ENCODE assay signal across 14 cellular contexts in the genomic region with DNA sequence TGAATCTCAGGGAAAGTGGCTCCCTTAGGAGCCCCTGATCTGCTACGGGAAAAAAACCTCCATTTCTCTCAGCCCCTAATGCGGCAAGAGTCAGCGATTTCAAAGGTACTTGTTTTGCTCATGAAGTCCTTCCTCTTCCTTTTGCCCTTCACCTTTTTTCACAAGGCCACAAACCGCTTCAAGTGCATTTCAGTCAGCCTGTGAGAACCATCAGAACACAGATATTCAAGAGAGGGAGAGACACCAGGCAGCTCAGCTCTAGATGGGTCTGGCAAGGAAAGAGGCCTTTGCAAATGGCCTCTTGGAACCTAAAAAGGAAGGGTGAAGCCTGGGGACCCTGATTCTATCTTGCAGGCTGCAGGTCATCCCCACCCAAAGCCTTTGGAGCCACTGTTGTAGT.
DNase-seq lines count a peak whose midpoint lies in the region; ATAC-seq and TF ChIP-seq lines count a peak whose summit lies in the region.
"Had no signal": no experiment of that assay in that cellular context is flagged by ENCODE, and none has a peak within 500 bp of the region (broad histone marks: within the 10 kb centered on the region; RNA-seq: fewer than 3 reads in every experiment).

No MANE protein-coding gene starts in this region.

- H4K20me1 ChIP-seq in smooth muscle cell (ENCODE audit: low read depth): peaks cover 90% of the 10 kb centered on the region

- 52% methylated on average over 4 of the region's 4 CpGs for WGBS in heart right ventricle, 2 donors
- 73% methylated on average over 4 of the region's 4 CpGs for WGBS in smooth muscle cell (ENCODE audit: low lambda C conversion rate)

- no peaks in the 10 kb centered on the region for H3K27me3 ChIP-seq in CD4-positive, CD25-positive, alpha-beta regulatory T cell (ENCODE audit: control insufficient read depth, insufficient read depth, low read length)
- H3K27me3 ChIP-seq in Peyer's patch (no peaks in the 10 kb centered on the region), heart right ventricle (no peaks in the 10 kb centered on the region), smooth muscle cell (ENCODE audit: low read depth) (no peaks in the 10 kb centered on the region)

- H3K27ac ChIP-seq in CD4-positive, CD25-positive, alpha-beta regulatory T cell (ENCODE audit: insufficient read depth, low read length, poor library complexity, severe bottlenecking): no peak overlapping the region
- H3K27ac ChIP-seq in Peyer's patch (peak overlapping the region; percentile 1 to 67 (median 40)), heart right ventricle (peak overlapping the region; percentile 62 to 86 (median 70)), smooth muscle cell (ENCODE audit: low read depth) (peak overlapping the region; percentile 64)

- peaks cover 6% of the 10 kb centered on the region for H3K36me3 Mint-ChIP-seq in CD4-positive, CD25-positive, alpha-beta regulatory T cell

- H3K4me3 ChIP-seq in CD4-positive, CD25-positive, alpha-beta regulatory T cell (ENCODE audit: low read depth, low read length): peak overlapping the region; percentile 51
- peak overlapping the region in 1 of 4 donors; percentile 9 for H3K4me3 ChIP-seq in Peyer's patch
- H3K4me3 ChIP-seq in heart right ventricle: peak overlapping the region in 2 of 10 donors; percentile 1 to 2
- no peak overlapping the region for H3K4me3 ChIP-seq in smooth muscle cell

- H2AFZ ChIP-seq in smooth muscle cell (ENCODE audit: low read depth): no peak overlapping the region

- peak overlapping the region in 2 of 4 donors; percentile 25 to 36 for H3K4me3 Mint-ChIP-seq in CD4-positive, CD25-positive, alpha-beta regulatory T cell

- ATAC-seq in CD4-positive, CD25-positive, alpha-beta regulatory T cell (ENCODE audit: low read depth in 2 of 2): no peak
- ATAC-seq in heart right ventricle (peak in 7 of 8 donors; percentile 14 to 50 (median 31)), left colon (no peak), HG02588 (IDR thresholded peaks at IDR 0.05; ENCODE audit: unreplicated experiment) (no peak), GM18861 (IDR thresholded peaks at IDR 0.05; ENCODE audit: unreplicated experiment) (no peak)
- ATAC-seq: left lobe of liver, SK-N-SH treated with all-trans-retinoic acid at 6 μM for 48 hours had no signal

- no peaks in the 10 kb centered on the region for H3K36me3 ChIP-seq in CD4-positive, CD25-positive, alpha-beta regulatory T cell (ENCODE audit: control insufficient read depth, insufficient read depth, low read length)
- H3K36me3 ChIP-seq in Peyer's patch: no peaks in the 10 kb centered on the region
- H3K36me3 ChIP-seq in heart right ventricle: no peaks in the 10 kb centered on the region
- no peaks in the 10 kb centered on the region for H3K36me3 ChIP-seq in smooth muscle cell (ENCODE audit: low read depth)

- H3K9ac ChIP-seq in smooth muscle cell (ENCODE audit: low read depth): no peak overlapping the region

- peaks cover 73% of the 10 kb centered on the region for H3K79me2 ChIP-seq in smooth muscle cell (ENCODE audit: low read depth)

- peaks cover 0 to 28% (median 11%) of the 10 kb centered on the region in 4 donors for H3K4me1 Mint-ChIP-seq in CD4-positive, CD25-positive, alpha-beta regulatory T cell

- H3F3A ChIP-seq in smooth muscle cell (ENCODE audit: low read depth): peaks cover 9% of the 10 kb centered on the region

- peak overlapping the region; percentile 9 for H3K4me2 ChIP-seq in smooth muscle cell

- TF ChIP-seq CTCF in Peyer's patch (IDR thresholded peaks at IDR 0.05) (no peak), heart right ventricle (IDR thresholded peaks at IDR 0.05) (no peak), smooth muscle cell (IDR thresholded peaks at IDR 0.05; ENCODE audit: borderline replicate concordance, insufficient read depth, poor library complexity, severe bottlenecking) (no peak)

- H3K27me3 Mint-ChIP-seq in CD4-positive, CD25-positive, alpha-beta regulatory T cell: peaks cover 8% of the 10 kb centered on the region

- peak overlapping the region in 2 of 3 donors; percentile 63 to 78 for H3K27ac Mint-ChIP-seq in CD4-positive, CD25-positive, alpha-beta regulatory T cell

- no peak for TF ChIP-seq POLR2A in Peyer's patch (IDR thresholded peaks at IDR 0.05)

- no peaks in the 10 kb centered on the region for H3K9me3 ChIP-seq in CD4-positive, CD25-positive, alpha-beta regulatory T cell (ENCODE audit: control insufficient read depth in 2 of 2, low read length in 2 of 2)
- H3K9me3 ChIP-seq in Peyer's patch: no peaks in the 10 kb centered on the region
- H3K9me3 ChIP-seq in heart right ventricle: no peaks in the 10 kb centered on the region
- H3K9me3 ChIP-seq in smooth muscle cell (replicated peaks; ENCODE audit: low read depth): no peaks in the 10 kb centered on the region

- DNase-seq in CD4-positive, CD25-positive, alpha-beta regulatory T cell: peak in 1 of 3 donors; percentile 73
- DNase-seq in Peyer's patch (peak in 1 of 3 donors; percentile 23), heart right ventricle (no peak), smooth muscle cell (lab: John Stamatoyannopoulos, UW; ENCODE audit: unreplicated experiment) (no peak), left colon (no peak), putamen (ENCODE audit: low spot score) (no peak)
- DNase-seq: activated CD4-positive, alpha-beta T cell treated with anti-CD3 and anti-CD28 coated beads for 1 hour; activated gamma-delta T cell treated with Interleukin-2 at 50 U/mL for 16 hours; NCI-H1694 treated with DMSO at 0.1 percent for 48 hours; posterior cingulate gyrus had no signal

- H3K9me3 Mint-ChIP-seq in CD4-positive, CD25-positive, alpha-beta regulatory T cell: no peaks in the 10 kb centered on the region

- intact Hi-C loops in heart right ventricle (cut with DNase I) (no loop called here), left colon (cut with DNase I, micrococcal nuclease) (no loop called here)

- peaks cover 13% of the 10 kb centered on the region for H3K4me1 ChIP-seq in CD4-positive, CD25-positive, alpha-beta regulatory T cell (ENCODE audit: control insufficient read depth, insufficient read depth, low read length, poor library complexity, severe bottlenecking)
- H3K4me1 ChIP-seq in Peyer's patch (peaks cover 0 to 9% (median 2%) of the 10 kb centered on the region in 4 donors), heart right ventricle (peaks cover 16 to 98% (median 71%) of the 10 kb centered on the region in 9 donors), smooth muscle cell (ENCODE audit: low read depth) (peaks cover 5% of the 10 kb centered on the region)

Comparison
In these comparisons a context has a peak if more than half of its experiments do, and no peak if none do; other contexts are left out.
1. ATAC-seq: peak in heart right ventricle (7 of 8); none in CD4-positive, CD25-positive, alpha-beta regulatory T cell (0 of 2), left colon (single experiment), HG02588 (single experiment) and GM18861 (single experiment).